Comparison of ENCODE assay signal across 9 cellular contexts in genomic region chr7:100564405-100564804, GRCh38. TPM values are rescaled to one million over a fixed set of nuclear protein-coding genes. Genes with fewer than 3 reads are reported as not detected.
DNase-seq lines count a peak whose midpoint lies in the region; ATAC-seq, FAIRE-seq and TF ChIP-seq lines count a peak whose summit lies in the region.
"Not testable (repeated sequence)": the region's sequence is repeated elsewhere in the genome, so short reads cannot be mapped to it uniquely, and the experiment has no call there.
"Had no signal": no experiment of that assay in that cellular context is flagged by ENCODE, and none has a peak within 500 bp of the region (broad histone marks: within the 10 kb centered on the region; RNA-seq: fewer than 3 reads in every experiment).

No MANE protein-coding gene starts in this region.

- not testable (repeated sequence) for ATAC-seq in DND-41 (ENCODE audit: insufficient read depth, low read depth); K562; naive thymus-derived CD8-positive, alpha-beta T cell

- in situ Hi-C loops in K562 (cut with MboI): loop anchor here (25.0 kb wide), 1 partner anchor 102 kb away; the partner anchor contains the start of gene SPACDR

- not testable (repeated sequence) for TF ChIP-seq POLR2A in K562 (conservative IDR thresholded peaks at IDR 0.05)

- not testable (repeated sequence) for H3K27me3 ChIP-seq in DND-41 (ENCODE audit: insufficient read depth, low read length, poor library complexity); K562 (ENCODE audit: control insufficient read depth in 2 of 2, insufficient read depth in 2 of 2, low read length in 2 of 2)

- H3K4me3 Mint-ChIP-seq in T-helper 1 cell treated with Interleukin-12 subunit alpha and Interleukin-12 subunit beta and Interleukin-4 antibody, amounts not matched to agents 30 μg/mL and 1 μg/mL, for 36 hours; naive thymus-derived CD8-positive, alpha-beta T cell: not testable (repeated sequence)

- not testable (repeated sequence) for H3K9me3 Mint-ChIP-seq in T-helper 1 cell treated with Interleukin-12 subunit alpha and Interleukin-12 subunit beta and Interleukin-4 antibody, amounts not matched to agents 30 μg/mL and 1 μg/mL, for 36 hours; naive thymus-derived CD8-positive, alpha-beta T cell

- not testable (repeated sequence) for TF ChIP-seq EP300 in K562 (IDR thresholded peaks at IDR 0.05; ENCODE audit: low read length)

- not testable (repeated sequence) for H3K4me1 ChIP-seq in DND-41 (ENCODE audit: insufficient read depth, low read length)
- H3K4me1 ChIP-seq in K562 (replicated peaks in 1 of 2; ENCODE audit: control insufficient read depth in 2 of 2, insufficient read depth in 2 of 2, low read length in 2 of 2): peaks cover 6 to 43% of the 10 kb centered on the region in 2 experiments; a peak in 4 of 5 replicates

- WGBS in K562 (ENCODE audit: insufficient coverage, low coverage, missing lambda C conversion rate): 66% methylated on average over 3 of the region's 6 CpGs

- peaks cover 13% of the 10 kb centered on the region for H3K4me1 Mint-ChIP-seq in T-helper 1 cell treated with Interleukin-12 subunit alpha and Interleukin-12 subunit beta and Interleukin-4 antibody, amounts not matched to agents 30 μg/mL and 1 μg/mL, for 36 hours (ENCODE audit: low read depth)
- H3K4me1 Mint-ChIP-seq in naive thymus-derived CD8-positive, alpha-beta T cell: peaks cover 19 to 46% (median 37%) of the 10 kb centered on the region in 4 donors

- H3K9me3 ChIP-seq in DND-41 (ENCODE audit: insufficient read depth, low read length, severe bottlenecking); K562 (replicated peaks; ENCODE audit: control insufficient read depth, insufficient read depth, low read depth, low read length): not testable (repeated sequence)

- H3K36me3 ChIP-seq in DND-41 (ENCODE audit: insufficient read depth, low read length): peaks cover 14% of the 10 kb centered on the region
- H3K36me3 ChIP-seq in K562 (ENCODE audit: control insufficient read depth, insufficient read depth, low read length): peaks cover 13% of the 10 kb centered on the region; the same call in 1 of the 3 replicates

- POLR2A ChIA-PET in K562 (lab: Yijun Ruan, JAX): interaction anchor here (0.7 to 1.2 kb wide), 3 partner anchors 20 to 1999 kb away, joined by 3 to 6 read pairs (median 3); partner anchors contain the start of genes FBXO24 and LRCH4
- POLR2A ChIA-PET in naive thymus-derived CD8-positive, alpha-beta T cell (lab: Charles Lee): interaction anchor here (0.5 to 11.9 kb wide), 17 partner anchors 9 to 444 kb away, joined by 3 to 333 read pairs (median 3); partner anchors contain the start of genes FBXO24, GIGYF1, GNB2 and LRCH4

- not testable (repeated sequence) for H2AFZ ChIP-seq in DND-41 (ENCODE audit: low read depth, low read length); K562 (ENCODE audit: low read depth, low read length)

- BruUV-seq in K562 (replicated peaks; lab: Mats Ljungman, UMichigan): not testable (repeated sequence)

- intact Hi-C loops in K562 (cut with micrococcal nuclease): loop anchor here (1.0 to 2.0 kb wide), 2 partner anchors 127 to 160 kb away; no protein-coding TSS in a partner anchor

- CTCF ChIA-PET in K562 (lab: Yijun Ruan, JAX; ENCODE audit: low intra/inter-chr PET ratio): interaction anchor here (0.7 to 1.9 kb wide), 4 partner anchors 23 to 161 kb away, joined by 3 to 9 read pairs (median 5); no protein-coding TSS in a partner anchor

- not testable (repeated sequence) for H3K79me2 ChIP-seq in DND-41 (ENCODE audit: insufficient read depth, low read length); K562 (ENCODE audit: control insufficient read depth, insufficient read depth, low read length)

- TF ChIP-seq CTCF in DND-41 (IDR thresholded peaks at IDR 0.05; ENCODE audit: borderline replicate concordance, extremely low read depth, low read length, poor library complexity, severe bottlenecking); K562 (IDR thresholded peaks at IDR 0.05 in 2 of 3, conservative IDR thresholded peaks at IDR 0.05 in 1 of 3; ENCODE audit: insufficient read depth in 2 of 3, low read depth in 1 of 3, low read length in 3 of 3): not testable (repeated sequence)

- H3K36me3 Mint-ChIP-seq in T-helper 1 cell treated with Interleukin-12 subunit alpha and Interleukin-12 subunit beta and Interleukin-4 antibody, amounts not matched to agents 30 μg/mL and 1 μg/mL, for 36 hours (ENCODE audit: low read depth): not testable (repeated sequence)
- peaks cover 0 to 15% (median 6%) of the 10 kb centered on the region in 3 donors for H3K36me3 Mint-ChIP-seq in naive thymus-derived CD8-positive, alpha-beta T cell

- H3K4me2 ChIP-seq in DND-41 (ENCODE audit: insufficient read depth, low read length); K562 (ENCODE audit: insufficient read depth, low read length): not testable (repeated sequence)

- peak overlapping the region; percentile 52 for H3K27ac Mint-ChIP-seq in T-helper 1 cell treated with Interleukin-12 subunit alpha and Interleukin-12 subunit beta and Interleukin-4 antibody, amounts not matched to agents 30 μg/mL and 1 μg/mL, for 36 hours
- peak overlapping the region in 6 of 10 donors; percentile 31 to 79 (median 64) for H3K27ac Mint-ChIP-seq in naive thymus-derived CD8-positive, alpha-beta T cell

- H3K4me3 ChIP-seq in DND-41 (ENCODE audit: low read depth in 1 of 2, low read length in 2 of 2); K562: not testable (repeated sequence)

- peak; percentile 62 for FAIRE-seq in K562 (lab: Jason Lieb, UNC)

- not testable (repeated sequence) for H3K9me1 ChIP-seq in K562 (ENCODE audit: control insufficient read depth, insufficient read depth, low read length)

- H4K20me1 ChIP-seq in DND-41 (ENCODE audit: insufficient read depth, low read length): peaks cover 17% of the 10 kb centered on the region
- H4K20me1 ChIP-seq in K562 (replicated peaks; ENCODE audit: control insufficient read depth, insufficient read depth, low read length): not testable (repeated sequence)

- TF ChIP-seq RAD21 in K562 (CRISPR knock-in tag; conservative IDR thresholded peaks at IDR 0.05 in 1 of 2, IDR thresholded peaks at IDR 0.05 in 1 of 2): not testable (repeated sequence)

- H3K27me3 Mint-ChIP-seq in T-helper 1 cell treated with Interleukin-12 subunit alpha and Interleukin-12 subunit beta and Interleukin-4 antibody, amounts not matched to agents 30 μg/mL and 1 μg/mL, for 36 hours (ENCODE audit: low read depth); naive thymus-derived CD8-positive, alpha-beta T cell: not testable (repeated sequence)

- not testable (repeated sequence) for DNase-seq in DND-41; K562 (ENCODE audit: extremely low read depth in 1 of 4, low spot score in 3 of 4); naive thymus-derived CD8-positive, alpha-beta T cell

- H3K27ac ChIP-seq in DND-41 (ENCODE audit: low read length): 0 out of 2 replicates have a peak overlapping the region, but pooled peaks have one; percentile 4
- H3K27ac ChIP-seq in K562 (ENCODE audit: extremely low read depth, low read depth, low read length): not testable (repeated sequence)

- H3K9ac ChIP-seq in DND-41 (ENCODE audit: low read depth, low read length); K562 (ENCODE audit: insufficient read depth in 1 of 2, low read depth in 2 of 2, low read length in 2 of 2): not testable (repeated sequence)

RNA-seq across cellular contexts. Expression of gene SAP25, which starts 9.3 kb away (rescaled TPM):
- 7.1 and 11.6 TPM in 2 replicates for total RNA-seq in K562 (2011; cell fraction: chromatin; rRNA removed; ENCODE audit: low replicate concordance)
- total RNA-seq in K562 (2011; cell fraction: nucleolus; rRNA removed): 13.0 and 18.8 TPM in 2 replicates
- 5.2 and 5.7 TPM in 2 replicates for total RNA-seq in K562 (2011; cell fraction: nucleoplasm; rRNA removed)
- 1.3 and 1.8 TPM in 2 replicates for total RNA-seq in K562 (2014; rRNA removed)
- total RNA-seq in K562 (2014; rRNA removed; fragmentation: Illumina TruSeq; extraction: Trizol): 0.48 TPM in 1 of 2 replicates, not detected in the other
- 1.1 TPM in 2 replicates for total RNA-seq in K562 (2015; rRNA removed; fragmentation: Illumina TruSeq; extraction: Trizol)
- total RNA-seq in K562 (2021): 3.2 and 5.3 TPM in 2 replicates
- 0.42 and 2.1 TPM in 2 replicates for polyA plus RNA-seq in K562 (2011; rRNA removed)
- 0.96 and 3.5 TPM in 2 replicates for polyA plus RNA-seq in K562 (2011; cell fraction: cytosol; rRNA removed)
- 11.2 and 27.2 TPM in 2 replicates for polyA plus RNA-seq in K562 (2011; cell fraction: nucleus; rRNA removed)
- 4.8 and 12.8 TPM in 2 replicates for polyA plus RNA-seq in K562 (2012)
- 0.48 and 2.8 TPM in 2 replicates for polyA plus RNA-seq in K562 (2014; fragmentation: Illumina TruSeq; extraction: Trizol)
- under 1 TPM; 0.13 to 0.14 TPM for polyA plus RNA-seq in K562 (2014; fragmentation: Nextera tagmentation; extraction: Ambion mirVana)
- polyA plus RNA-seq in K562 (2014; rRNA removed): 4.2 and 8.1 TPM in 2 replicates
- polyA minus RNA-seq in K562 (2011; rRNA and poly(A)+ RNA removed): not detected in 2 replicates
- not detected in 2 replicates for polyA minus RNA-seq in K562 (2011; cell fraction: cytosol; rRNA and poly(A)+ RNA removed)
- polyA minus RNA-seq in K562 (2011; cell fraction: nucleus; rRNA and poly(A)+ RNA removed): 2.0 and 3.4 TPM in 2 replicates
- total RNA-seq in naive thymus-derived CD8-positive, alpha-beta T cell: 100 to 1,000 TPM; 102 to 118 TPM
- under 1 TPM in 1 of 3 donors, not detected in 2; 0.42 TPM for polyA plus RNA-seq in naive thymus-derived CD8-positive, alpha-beta T cell
- total RNA-seq: GM23248, RPMI7951 had no signal
- polyA plus RNA-seq: AG04450, GM23248 had no signal

RNA-seq across cellular contexts. Expression of gene LRCH4, which starts 21.5 kb away (rescaled TPM):
- total RNA-seq in K562 (2011; cell fraction: chromatin; rRNA removed; ENCODE audit: low replicate concordance): 117 and 377 TPM in 2 replicates
- total RNA-seq in K562 (2011; cell fraction: nucleolus; rRNA removed): 224 and 228 TPM in 2 replicates
- 133 and 136 TPM in 2 replicates for total RNA-seq in K562 (2011; cell fraction: nucleoplasm; rRNA removed)
- total RNA-seq in K562 (2014; rRNA removed) (15.0 and 33.7 TPM in 2 replicates), K562 (2014; rRNA removed; fragmentation: Illumina TruSeq; extraction: Trizol) (3.3 and 6.0 TPM in 2 replicates), K562 (2015; rRNA removed; fragmentation: Illumina TruSeq; extraction: Trizol) (15.0 and 17.2 TPM in 2 replicates), K562 (2021) (56.0 and 63.3 TPM in 2 replicates)
- polyA plus RNA-seq in K562 (2011; rRNA removed) (9.0 and 22.2 TPM in 2 replicates), K562 (2014; fragmentation: Illumina TruSeq; extraction: Trizol) (15.7 and 28.6 TPM in 2 replicates), K562 (2014; fragmentation: Nextera tagmentation; extraction: Ambion mirVana) (under 1 TPM; 0.06 to 0.25 TPM), K562 (2014; rRNA removed) (41.0 and 53.0 TPM in 2 replicates)
- 8.5 and 16.9 TPM in 2 replicates for polyA plus RNA-seq in K562 (2011; cell fraction: cytosol; rRNA removed)
- 184 and 234 TPM in 2 replicates for polyA plus RNA-seq in K562 (2011; cell fraction: nucleus; rRNA removed)
- 28.5 and 77.6 TPM in 2 replicates for polyA plus RNA-seq in K562 (2012)
- 7.4 and 7.6 TPM in 2 replicates for polyA minus RNA-seq in K562 (2011; rRNA and poly(A)+ RNA removed)
- 25.4 and 28.8 TPM in 2 replicates for polyA minus RNA-seq in K562 (2011; cell fraction: cytosol; rRNA and poly(A)+ RNA removed)
- polyA minus RNA-seq in K562 (2011; cell fraction: nucleus; rRNA and poly(A)+ RNA removed): 61.5 and 71.8 TPM in 2 replicates
- total RNA-seq in naive thymus-derived CD8-positive, alpha-beta T cell: 100 to 1,000 TPM; 447 to 454 TPM
- polyA plus RNA-seq in naive thymus-derived CD8-positive, alpha-beta T cell: 100 to 1,000 TPM; 131 to 180 (median 153) TPM

RNA-seq across cellular contexts. Expression of gene FBXO24, which starts 21.7 kb away (rescaled TPM):
- total RNA-seq in K562 (2011; cell fraction: chromatin; rRNA removed; ENCODE audit: low replicate concordance): 1.5 and 2.7 TPM in 2 replicates
- total RNA-seq in K562 (2011; cell fraction: nucleolus; rRNA removed): 1.6 and 2.0 TPM in 2 replicates
- 1.1 and 2.1 TPM in 2 replicates for total RNA-seq in K562 (2011; cell fraction: nucleoplasm; rRNA removed)
- total RNA-seq in K562 (2014; rRNA removed) (0.50 and 1.4 TPM in 2 replicates), K562 (2014; rRNA removed; fragmentation: Illumina TruSeq; extraction: Trizol) (0.10 and 0.33 TPM in 2 replicates), K562 (2015; rRNA removed; fragmentation: Illumina TruSeq; extraction: Trizol) (0.49 and 0.51 TPM in 2 replicates), K562 (2021) (0.94 and 0.95 TPM in 2 replicates)
- polyA plus RNA-seq in K562 (2011; rRNA removed) (0.50 and 0.57 TPM in 2 replicates), K562 (2014; fragmentation: Illumina TruSeq; extraction: Trizol) (0.42 and 0.80 TPM in 2 replicates), K562 (2014; fragmentation: Nextera tagmentation; extraction: Ambion mirVana) (under 1 TPM; 0.17 to 0.27 TPM), K562 (2014; rRNA removed) (0.73 and 1.3 TPM in 2 replicates)
- 0.86 and 1.00 TPM in 2 replicates for polyA plus RNA-seq in K562 (2011; cell fraction: cytosol; rRNA removed)
- polyA plus RNA-seq in K562 (2011; cell fraction: nucleus; rRNA removed): 2.1 and 3.5 TPM in 2 replicates
- polyA plus RNA-seq in K562 (2012): 0.52 and 1.0 TPM in 2 replicates
- polyA minus RNA-seq in K562 (2011; rRNA and poly(A)+ RNA removed): 0.51 and 0.84 TPM in 2 replicates
- polyA minus RNA-seq in K562 (2011; cell fraction: cytosol; rRNA and poly(A)+ RNA removed): 0.67 TPM in 1 of 2 replicates, not detected in the other
- polyA minus RNA-seq in K562 (2011; cell fraction: nucleus; rRNA and poly(A)+ RNA removed): 0.67 and 0.78 TPM in 2 replicates
- 1 to 10 TPM; 2.5 to 3.6 TPM for total RNA-seq in naive thymus-derived CD8-positive, alpha-beta T cell
- under 1 TPM; 0.60 to 0.95 (median 0.61) TPM for polyA plus RNA-seq in naive thymus-derived CD8-positive, alpha-beta T cell
- total RNA-seq: A172 had no signal
- polyA plus RNA-seq: CD8-positive, alpha-beta memory T cell had no signal

RNA-seq across cellular contexts. Expression of gene AGFG2, which starts 25.4 kb away (rescaled TPM):
- 25.6 and 42.2 TPM in 2 replicates for total RNA-seq in K562 (2011; cell fraction: chromatin; rRNA removed; ENCODE audit: low replicate concordance)
- total RNA-seq in K562 (2011; cell fraction: nucleolus; rRNA removed): 22.7 and 25.7 TPM in 2 replicates
- 28.4 and 39.7 TPM in 2 replicates for total RNA-seq in K562 (2011; cell fraction: nucleoplasm; rRNA removed)
- total RNA-seq in K562 (2014; rRNA removed) (11.7 and 20.2 TPM in 2 replicates), K562 (2014; rRNA removed; fragmentation: Illumina TruSeq; extraction: Trizol) (3.6 and 4.3 TPM in 2 replicates), K562 (2015; rRNA removed; fragmentation: Illumina TruSeq; extraction: Trizol) (7.8 and 9.3 TPM in 2 replicates), K562 (2021) (23.1 and 23.4 TPM in 2 replicates)
- polyA plus RNA-seq in K562 (2011; rRNA removed) (4.6 and 5.2 TPM in 2 replicates), K562 (2014; fragmentation: Illumina TruSeq; extraction: Trizol) (6.5 and 9.6 TPM in 2 replicates), K562 (2014; fragmentation: Nextera tagmentation; extraction: Ambion mirVana) (under 1 TPM; 0.31 to 0.32 TPM), K562 (2014; rRNA removed) (10.0 and 16.8 TPM in 2 replicates)
- polyA plus RNA-seq in K562 (2011; cell fraction: cytosol; rRNA removed): 3.8 and 25.5 TPM in 2 replicates
- polyA plus RNA-seq in K562 (2011; cell fraction: nucleus; rRNA removed): 12.0 and 33.1 TPM in 2 replicates
- polyA plus RNA-seq in K562 (2012): 9.7 and 18.9 TPM in 2 replicates
- polyA minus RNA-seq in K562 (2011; rRNA and poly(A)+ RNA removed): 3.7 and 4.3 TPM in 2 replicates
- polyA minus RNA-seq in K562 (2011; cell fraction: cytosol; rRNA and poly(A)+ RNA removed): 3.9 and 8.0 TPM in 2 replicates
- polyA minus RNA-seq in K562 (2011; cell fraction: nucleus; rRNA and poly(A)+ RNA removed): 10.2 and 12.1 TPM in 2 replicates
- total RNA-seq in naive thymus-derived CD8-positive, alpha-beta T cell: 10 to 100 TPM; 19.0 to 22.0 TPM
- polyA plus RNA-seq in naive thymus-derived CD8-positive, alpha-beta T cell: 10 to 100 TPM in 2 of 3 donors, 1 to 10 TPM in 1; 5.8 to 13.6 (median 11.5) TPM

RNA-seq across cellular contexts. Expression of gene PCOLCE, which starts 37.8 kb away (rescaled TPM):
- 11.5 and 28.7 TPM in 2 replicates for total RNA-seq in K562 (2011; cell fraction: chromatin; rRNA removed; ENCODE audit: low replicate concordance)
- total RNA-seq in K562 (2011; cell fraction: nucleolus; rRNA removed): 29.5 and 34.2 TPM in 2 replicates
- total RNA-seq in K562 (2011; cell fraction: nucleoplasm; rRNA removed): 23.0 and 24.9 TPM in 2 replicates
- total RNA-seq in K562 (2014; rRNA removed): 13.5 and 14.1 TPM in 2 replicates
- total RNA-seq in K562 (2014; rRNA removed; fragmentation: Illumina TruSeq; extraction: Trizol): 3.8 and 4.5 TPM in 2 replicates
- total RNA-seq in K562 (2015; rRNA removed; fragmentation: Illumina TruSeq; extraction: Trizol): 8.9 and 10.0 TPM in 2 replicates
- total RNA-seq in K562 (2021): 32.4 and 33.9 TPM in 2 replicates
- 5.0 and 11.8 TPM in 2 replicates for polyA plus RNA-seq in K562 (2011; rRNA removed)
- polyA plus RNA-seq in K562 (2011; cell fraction: cytosol; rRNA removed): 9.0 and 11.0 TPM in 2 replicates
- polyA plus RNA-seq in K562 (2011; cell fraction: nucleus; rRNA removed): 59.3 and 94.1 TPM in 2 replicates
- 21.8 and 34.6 TPM in 2 replicates for polyA plus RNA-seq in K562 (2012)
- polyA plus RNA-seq in K562 (2014; fragmentation: Illumina TruSeq; extraction: Trizol): 30.4 and 31.8 TPM in 2 replicates
- polyA plus RNA-seq in K562 (2014; fragmentation: Nextera tagmentation; extraction: Ambion mirVana): 1 to 10 TPM; 5.2 to 5.4 TPM
- polyA plus RNA-seq in K562 (2014; rRNA removed): 28.0 and 28.6 TPM in 2 replicates
- 1.6 and 2.0 TPM in 2 replicates for polyA minus RNA-seq in K562 (2011; rRNA and poly(A)+ RNA removed)
- polyA minus RNA-seq in K562 (2011; cell fraction: cytosol; rRNA and poly(A)+ RNA removed): 5.7 and 10.1 TPM in 2 replicates
- 7.3 and 10.7 TPM in 2 replicates for polyA minus RNA-seq in K562 (2011; cell fraction: nucleus; rRNA and poly(A)+ RNA removed)
- total RNA-seq in naive thymus-derived CD8-positive, alpha-beta T cell: 10 to 100 TPM in 1 of 2 experiments, 1 to 10 TPM in 1; 8.3 to 12.5 TPM
- polyA plus RNA-seq in naive thymus-derived CD8-positive, alpha-beta T cell: 1 to 10 TPM in 1 of 3 donors, under 1 TPM in 2; 0.25 to 1.3 (median 0.64) TPM

Comparison
In these comparisons a context has a peak if more than half of its experiments do, and no peak if none do; other contexts are left out.
1. RNA of gene SAP25, which starts 9.3 kb away (total RNA-seq): 102 to 118 TPM in naive thymus-derived CD8-positive, alpha-beta T cell; 0.48 to 18.8 TPM in K562; every median in the first group is over 4 times any median in the second.